ENCODE assay signal across 1 cellular context in genomic region chr17:13575466-13575865, GRCh38.
TF ChIP-seq lines count a peak whose summit lies in the region.

No MANE protein-coding gene starts in this region.

TF ChIP-seq in K562, 482 proteins besides CTCF, POLR2A, EP300 and RAD21:
- TF ChIP-seq SRSF7 (optimal IDR thresholded peaks at IDR 0.05; ENCODE audit: low read depth, low read length) (no peak), SNAPC5 (CRISPR knock-in tag; IDR thresholded peaks at IDR 0.05) (no peak), GATAD2A (IDR thresholded peaks at IDR 0.05) (no peak), SOX6 (IDR thresholded peaks at IDR 0.05) (peak; percentile 64; the same call in 1 of the 2 replicates), FOXA3 (CRISPR knock-in tag; conservative IDR thresholded peaks at IDR 0.05 in 1 of 2, IDR thresholded peaks at IDR 0.05 in 1 of 2) (0 out of 4 replicates have a peak, but pooled peaks of 1 of the 2 experiments have one; percentile 25), CBFA2T3 (IDR thresholded peaks at IDR 0.05) (peak; percentile 81), MBD2 (IDR thresholded peaks at IDR 0.05; ENCODE audit: borderline replicate concordance, low read depth) (no peak), RCOR1 (IDR thresholded peaks at IDR 0.05; ENCODE audit: borderline replicate concordance in 1 of 2, low read depth in 2 of 2, low read length in 2 of 2) (peak; percentile 17 to 86; a peak in 1 of 4 replicates), PHF21A (IDR thresholded peaks at IDR 0.05; ENCODE audit: borderline replicate concordance, low read depth) (0 out of 2 replicates have a peak, but pooled peaks have one; percentile 52), TEAD1 (CRISPR knock-in tag; IDR thresholded peaks at IDR 0.05) (peak in 1 of 2 experiments; percentile 62; a peak in 1 of 4 replicates), HMBOX1 (IDR thresholded peaks at IDR 0.05) (no peak), SFPQ (IDR thresholded peaks at IDR 0.05; ENCODE audit: low read depth, low read length) (no peak), ZBTB7A (IDR thresholded peaks at IDR 0.05; ENCODE audit: borderline replicate concordance, control insufficient read depth, low read depth, low read length) (no peak), CBFA2T2 (conservative IDR thresholded peaks at IDR 0.05) (peak; percentile 70), MTA2 (IDR thresholded peaks at IDR 0.05; ENCODE audit: low read depth) (peak; percentile 51; the same call in 1 of the 2 replicates), PCBP2 (IDR thresholded peaks at IDR 0.05; ENCODE audit: low read depth, low read length, poor library complexity, severe bottlenecking) (no peak), ARID1B (IDR thresholded peaks at IDR 0.05) (peak; percentile 77), MAZ (CRISPR knock-in tag; conservative IDR thresholded peaks at IDR 0.05 in 1 of 2, IDR thresholded peaks at IDR 0.05 in 1 of 2) (no peak), TAL1 (IDR thresholded peaks at IDR 0.05) (peak; percentile 79), RBBP5 (IDR thresholded peaks at IDR 0.05; ENCODE audit: borderline replicate concordance, insufficient read depth, low read length, poor library complexity, severe bottlenecking) (no peak), TCF3 (CRISPR knock-in tag; IDR thresholded peaks at IDR 0.05) (peak; percentile 73), HDAC1 (IDR thresholded peaks at IDR 0.05) (0 out of 4 replicates have a peak, but pooled peaks of 1 of the 2 experiments have one; percentile 41), KDM1A (IDR thresholded peaks at IDR 0.05) (peak; percentile 81 to 86), BRF1 (IDR thresholded peaks at IDR 0.05; ENCODE audit: borderline replicate concordance, extremely low read depth, insufficient read length) (no peak), ZNF143 (CRISPR knock-in tag; IDR thresholded peaks at IDR 0.05) (no peak), KLF16 (IDR thresholded peaks at IDR 0.05) (peak; percentile 45; the same call in 1 of the 2 replicates), SRSF9 (IDR thresholded peaks at IDR 0.05; ENCODE audit: borderline replicate concordance, low read depth, low read length) (no peak), FOSL1 (tag; conservative IDR thresholded peaks at IDR 0.05) (0 out of 2 replicates have a peak, but pooled peaks have one; percentile 14), ZNF75A (CRISPR knock-in tag; IDR thresholded peaks at IDR 0.05) (no peak), NCOA2 (IDR thresholded peaks at IDR 0.05; ENCODE audit: partially characterized antibody in 2 of 2) (no peak), HDAC2 (IDR thresholded peaks at IDR 0.05) (peak; percentile 60; the same call in 1 of the 2 replicates), TBL1XR1 (IDR thresholded peaks at IDR 0.05; ENCODE audit: low read length in 2 of 2) (0 out of 4 replicates have a peak, but pooled peaks of 1 of the 2 experiments have one; percentile 26), POLR3G (IDR thresholded peaks at IDR 0.05; ENCODE audit: extremely low read depth, insufficient read length, insufficient replicate concordance) (no peak), NCOR1 (IDR thresholded peaks at IDR 0.05) (peak; percentile 66), TEAD4 (IDR thresholded peaks at IDR 0.05; ENCODE audit: low read length) (peak; percentile 73), TEAD4 (CRISPR knock-in tag; IDR thresholded peaks at IDR 0.05; ENCODE audit: borderline replicate concordance) (no peak)
- TF ChIP-seq, protein P1, sequence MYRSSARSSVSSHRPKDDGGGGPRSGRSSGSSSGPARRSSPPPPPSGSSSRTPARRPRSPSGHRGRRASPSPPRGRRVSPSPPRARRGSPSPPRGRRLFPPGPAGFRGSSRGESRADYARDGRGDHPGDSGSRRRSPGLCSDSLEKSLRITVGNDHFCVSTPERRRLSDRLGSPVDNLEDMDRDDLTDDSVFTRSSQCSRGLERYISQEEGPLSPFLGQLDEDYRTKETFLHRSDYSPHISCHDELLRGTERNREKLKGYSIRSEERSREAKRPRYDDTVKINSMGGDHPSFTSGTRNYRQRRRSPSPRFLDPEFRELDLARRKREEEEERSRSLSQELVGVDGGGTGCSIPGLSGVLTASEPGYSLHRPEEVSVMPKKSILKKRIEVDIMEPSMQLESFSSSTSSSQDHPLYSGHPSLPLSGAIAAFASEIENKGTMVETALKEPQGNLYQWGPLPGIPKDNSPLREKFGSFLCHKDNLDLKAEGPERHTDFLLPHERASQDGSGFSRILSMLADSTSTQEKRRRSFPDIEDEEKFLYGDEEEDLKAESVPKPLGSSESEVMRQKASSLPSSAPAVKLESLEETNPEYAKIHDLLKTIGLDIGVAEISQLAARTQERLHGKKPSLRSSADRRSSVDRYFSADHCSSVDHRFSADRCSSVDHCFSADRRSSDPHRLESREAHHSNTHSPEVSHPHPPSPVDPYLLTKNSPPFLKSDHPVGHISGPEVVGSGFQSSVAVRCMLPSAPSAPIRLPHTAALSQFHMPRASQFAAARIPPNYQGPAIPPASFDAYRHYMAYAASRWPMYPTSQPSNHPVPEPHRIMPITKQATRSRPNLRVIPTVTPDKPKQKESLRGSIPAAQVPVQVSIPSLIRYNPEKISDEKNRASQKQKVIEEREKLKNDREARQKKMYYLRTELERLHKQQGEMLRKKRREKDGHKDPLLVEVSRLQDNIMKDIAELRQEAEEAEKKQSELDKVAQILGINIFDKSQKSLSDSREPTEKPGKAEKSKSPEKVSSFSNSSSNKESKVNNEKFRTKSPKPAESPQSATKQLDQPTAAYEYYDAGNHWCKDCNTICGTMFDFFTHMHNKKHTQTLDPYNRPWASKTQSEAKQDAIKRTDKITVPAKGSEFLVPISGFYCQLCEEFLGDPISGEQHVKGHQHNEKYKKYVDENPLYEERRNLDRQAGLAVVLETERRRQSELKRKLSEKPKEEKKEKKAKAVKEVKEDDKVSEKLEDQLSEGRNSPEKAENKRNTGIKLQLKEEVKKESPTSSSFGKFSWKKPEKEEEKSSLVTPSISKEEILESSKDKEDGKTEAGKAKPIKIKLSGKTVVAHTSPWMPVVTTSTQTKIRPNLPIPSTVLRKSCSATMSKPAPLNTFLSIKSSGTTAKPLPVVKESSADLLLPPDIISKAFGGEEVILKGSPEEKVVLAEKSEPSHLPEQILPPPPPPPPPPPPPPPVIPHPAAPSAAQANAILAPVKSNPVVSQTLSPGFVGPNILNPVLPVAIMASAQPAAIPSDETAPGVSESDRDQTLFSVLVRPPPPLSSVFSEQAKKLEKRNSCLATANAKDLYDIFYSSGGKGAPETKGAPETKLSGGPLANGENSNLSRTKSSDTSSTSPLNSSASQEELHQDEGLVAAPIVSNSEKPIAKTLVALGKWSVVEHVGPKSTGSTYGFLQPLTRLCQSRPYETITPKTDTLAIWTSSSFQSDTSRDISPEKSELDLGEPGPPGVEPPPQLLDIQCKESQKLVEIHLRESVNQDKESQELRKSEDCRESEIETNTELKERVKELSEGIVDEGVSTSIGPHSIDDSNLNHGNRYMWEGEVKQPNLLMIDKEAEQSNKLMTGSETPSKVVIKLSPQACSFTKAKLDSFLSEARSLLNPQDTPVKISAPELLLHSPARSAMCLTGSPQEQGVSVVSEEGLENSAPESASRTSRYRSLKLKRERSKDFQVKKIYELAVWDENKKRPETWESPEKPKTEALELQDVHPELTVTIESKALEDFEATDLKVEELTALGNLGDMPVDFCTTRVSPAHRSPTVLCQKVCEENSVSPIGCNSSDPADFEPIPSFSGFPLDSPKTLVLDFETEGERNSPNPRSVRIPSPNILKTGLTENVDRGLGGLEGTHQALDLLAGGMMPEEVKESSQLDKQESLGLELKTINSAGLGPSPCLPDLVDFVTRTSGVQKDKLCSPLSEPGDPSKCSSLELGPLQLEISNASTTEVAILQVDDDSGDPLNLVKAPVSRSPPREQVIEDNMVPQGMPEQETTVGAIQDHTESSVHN (IDR thresholded peaks at IDR 0.05; ENCODE audit: borderline replicate concordance in 1 of 2, low read depth in 1 of 2), result no peak
- TF ChIP-seq, protein P2, sequence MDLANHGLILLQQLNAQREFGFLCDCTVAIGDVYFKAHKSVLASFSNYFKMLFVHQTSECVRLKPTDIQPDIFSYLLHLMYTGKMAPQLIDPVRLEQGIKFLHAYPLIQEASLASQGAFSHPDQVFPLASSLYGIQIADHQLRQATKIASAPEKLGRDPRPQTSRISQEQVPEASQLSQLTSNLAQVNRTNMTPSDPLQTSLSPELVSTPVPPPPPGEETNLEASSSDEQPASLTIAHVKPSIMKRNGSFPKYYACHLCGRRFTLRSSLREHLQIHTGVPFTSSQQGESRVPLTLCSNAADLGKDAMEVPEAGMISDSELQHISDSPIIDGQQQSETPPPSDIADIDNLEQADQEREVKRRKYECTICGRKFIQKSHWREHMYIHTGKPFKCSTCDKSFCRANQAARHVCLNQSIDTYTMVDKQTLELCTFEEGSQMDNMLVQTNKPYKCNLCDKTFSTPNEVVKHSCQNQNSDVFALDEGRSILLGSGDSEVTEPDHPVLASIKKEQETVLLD (IDR thresholded peaks at IDR 0.05), result no peak
- TF ChIP-seq, protein P3, sequence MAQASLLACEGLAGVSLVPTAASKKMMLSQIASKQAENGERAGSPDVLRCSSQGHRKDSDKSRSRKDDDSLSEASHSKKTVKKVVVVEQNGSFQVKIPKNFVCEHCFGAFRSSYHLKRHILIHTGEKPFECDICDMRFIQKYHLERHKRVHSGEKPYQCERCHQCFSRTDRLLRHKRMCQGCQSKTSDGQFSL (CRISPR knock-in tag; IDR thresholded peaks at IDR 0.05), result no peak
- TF ChIP-seq, protein P3 (tag; IDR thresholded peaks at IDR 0.05), result no peak
